39 cellular contexts compared by ENCODE assay signal in the genomic region with DNA sequence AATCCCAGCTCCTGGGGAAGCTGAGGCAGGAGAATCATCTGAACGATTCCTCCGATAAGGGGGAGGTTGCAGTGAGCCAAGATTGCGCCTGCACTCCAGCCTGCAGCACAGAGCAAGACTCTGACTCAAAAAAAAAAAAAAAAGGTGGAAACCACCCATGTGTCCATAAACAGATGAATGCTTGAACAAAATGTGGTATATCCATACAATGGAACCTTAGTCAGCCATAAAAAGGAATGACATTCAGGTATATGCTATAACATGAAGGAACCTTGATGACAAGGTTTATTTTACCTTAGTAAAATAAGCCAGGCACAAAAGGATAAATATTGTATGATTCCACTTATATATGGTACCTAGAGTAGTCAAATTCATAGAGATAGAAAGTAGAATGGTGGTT. TPM values are rescaled to one million over a fixed set of nuclear protein-coding genes. Genes with fewer than 3 reads are reported as not detected.
"Had no signal": no experiment of that assay in that cellular context is flagged by ENCODE, and none has a peak within 500 bp of the region (broad histone marks: within the 10 kb centered on the region; RNA-seq: fewer than 3 reads in every experiment).

No MANE protein-coding gene starts in this region.

- H3K9me3 ChIP-seq: adrenal gland, ascending aorta, body of pancreas, breast epithelium had no signal

- H3K36me3 ChIP-seq: adrenal gland, ascending aorta, brain microvascular endothelial cell, breast epithelium, cardiac muscle cell had no signal

- H3K4me3 Mint-ChIP-seq: activated naive CD4-positive, alpha-beta T cell treated with anti-CD3 and anti-CD28 coated beads, Interleukin-2, amount 10 ng/mL, durations not matched to agents 7 days and 5 days; activated naive CD8-positive, alpha-beta T cell; activated naive CD8-positive, alpha-beta T cell treated with anti-CD3 and anti-CD28 coated beads for 36 hours; activated naive CD8-positive, alpha-beta T cell treated with anti-CD3 and anti-CD28 coated beads, Interleukin-2, amount 10 ng/mL, durations not matched to agents 7 days and 5 days; activated naive CD8-positive, alpha-beta T cell treated with anti-CD3 and anti-CD28 coated beads, Interleukin-2, amount 50 U/mL, for 24 hours; activated T-cell treated with anti-CD3 and anti-CD28 coated beads, Interleukin-2, amount 50 U/mL, for 24 hours; activated T-cell treated with anti-CD3 and anti-CD28 coated beads, Interleukin-2, amount 50 U/mL, for 4 hours; activated T-cell treated with anti-CD3 and anti-CD28 coated beads, Interleukin-2, amount 50 U/mL, for 72 hours; activated T-helper 1 cell treated with anti-CD3 and anti-CD28 coated beads, Interleukin-12 subunit alpha, Interleukin-12 subunit beta, Interleukin-2, Interleukin-4 antibody, amounts not matched to agents 30 ng/mL and 10 ng/mL and 1 ng/mL, durations not matched to agents 14 hours and 24 hours and 36 hours; activated T-helper 17 cell treated with anti-CD3 and anti-CD28 coated beads, Interleukin-2, amount 50 U/mL, for 72 hours; brain; central memory CD8-positive, alpha-beta T cell had no signal

- H3K27ac ChIP-seq: adrenal gland, ascending aorta, body of pancreas, brain microvascular endothelial cell, breast epithelium, cardiac muscle cell had no signal

- DNase-seq: activated effector memory CD4-positive, alpha-beta T cell treated with anti-CD3 and anti-CD28 coated beads, Interleukin-2, amount 50 U/mL, for 16 hours; activated effector memory CD4-positive, alpha-beta T cell treated with Interleukin-2 at 50 U/mL for 16 hours; activated gamma-delta T cell; activated gamma-delta T cell treated with Interleukin-2 at 50 U/mL for 16 hours; activated naive CD4-positive, alpha-beta T cell; activated naive CD4-positive, alpha-beta T cell treated with anti-CD3 and anti-CD28 coated beads, Interleukin-2, amount 10 ng/mL, durations not matched to agents 7 days and 5 days; activated naive CD4-positive, alpha-beta T cell treated with anti-CD3 and anti-CD28 coated beads, Interleukin-2, amount 50 U/mL, for 16 hours; activated naive CD4-positive, alpha-beta T cell treated with Interleukin-2 at 50 U/mL for 16 hours; activated naive CD8-positive, alpha-beta T cell treated with anti-CD3 and anti-CD28 coated beads for 36 hours; activated naive CD8-positive, alpha-beta T cell treated with anti-CD3 and anti-CD28 coated beads, Interleukin-2, amount 10 ng/mL, durations not matched to agents 7 days and 5 days; activated naive CD8-positive, alpha-beta T cell treated with anti-CD3 and anti-CD28 coated beads, Interleukin-2, amount 50 U/mL, for 24 hours; activated T-cell treated with anti-CD3 and anti-CD28 coated beads, Interleukin-2, amount 50 U/mL, for 1 hour; activated T-cell treated with anti-CD3 and anti-CD28 coated beads, Interleukin-2, amount 50 U/mL, for 24 hours; activated T-cell treated with anti-CD3 and anti-CD28 coated beads, Interleukin-2, amount 50 U/mL, for 4 hours; activated T-cell treated with anti-CD3 and anti-CD28 coated beads, Interleukin-2, amount 50 U/mL, for 48 hours; activated T-cell treated with anti-CD3 and anti-CD28 coated beads, Interleukin-2, amount 50 U/mL, for 72 hours; adrenal gland; amniotic stem cell; amygdala; anterior cingulate cortex; aorta; body of pancreas; brain microvascular endothelial cell; caudate nucleus; central memory CD4-positive, alpha-beta T cell; cerebellar nuclear complex had no signal

- H3K9me3 Mint-ChIP-seq: activated naive CD4-positive, alpha-beta T cell treated with anti-CD3 and anti-CD28 coated beads, Interleukin-2, amount 10 ng/mL, durations not matched to agents 7 days and 5 days; activated naive CD4-positive, alpha-beta T cell treated with anti-CD3 and anti-CD28 coated beads, Interleukin-2, amount 50 U/mL, for 72 hours; activated naive CD8-positive, alpha-beta T cell treated with anti-CD3 and anti-CD28 coated beads, Interleukin-2, amount 10 ng/mL, durations not matched to agents 7 days and 5 days; activated naive CD8-positive, alpha-beta T cell treated with anti-CD3 and anti-CD28 coated beads, Interleukin-2, amount 50 U/mL, for 24 hours; activated T-cell treated with anti-CD3 and anti-CD28 coated beads, Interleukin-2, amount 50 U/mL, for 24 hours; activated T-cell treated with anti-CD3 and anti-CD28 coated beads, Interleukin-2, amount 50 U/mL, for 4 hours; activated T-cell treated with anti-CD3 and anti-CD28 coated beads, Interleukin-2, amount 50 U/mL, for 72 hours; activated T-helper 1 cell treated with anti-CD3 and anti-CD28 coated beads, Interleukin-12 subunit alpha, Interleukin-12 subunit beta, Interleukin-2, Interleukin-4 antibody, amounts not matched to agents 30 ng/mL and 10 ng/mL and 1 ng/mL, durations not matched to agents 14 hours and 24 hours and 36 hours; activated T-helper 17 cell treated with anti-CD3 and anti-CD28 coated beads, Interleukin-2, amount 50 U/mL, for 72 hours; activated T-helper 2 cell treated with anti-CD3 and anti-CD28 coated beads, Interferon-gamma antibody, Interleukin-2, Interleukin-4, amounts not matched to agents 10 μg/mL and 5 μg/mL and 100 μg/mL, durations not matched to agents 14 hours and 24 hours and 36 hours; central memory CD8-positive, alpha-beta T cell had no signal

- H3K27ac Mint-ChIP-seq: activated naive CD4-positive, alpha-beta T cell treated with anti-CD3 and anti-CD28 coated beads, Interleukin-2, amount 10 ng/mL, durations not matched to agents 7 days and 5 days; activated naive CD4-positive, alpha-beta T cell treated with anti-CD3 and anti-CD28 coated beads, Interleukin-2, amount 50 U/mL, for 72 hours; activated naive CD8-positive, alpha-beta T cell; activated naive CD8-positive, alpha-beta T cell treated with anti-CD3 and anti-CD28 coated beads for 36 hours; activated naive CD8-positive, alpha-beta T cell treated with anti-CD3 and anti-CD28 coated beads, Interleukin-2, amount 10 ng/mL, durations not matched to agents 7 days and 5 days; activated naive CD8-positive, alpha-beta T cell treated with anti-CD3 and anti-CD28 coated beads, Interleukin-2, amount 50 U/mL, for 24 hours; activated T-cell treated with anti-CD3 and anti-CD28 coated beads, Interleukin-2, amount 50 U/mL, for 24 hours; activated T-cell treated with anti-CD3 and anti-CD28 coated beads, Interleukin-2, amount 50 U/mL, for 72 hours; activated T-helper 1 cell treated with anti-CD3 and anti-CD28 coated beads, Interleukin-12 subunit alpha, Interleukin-12 subunit beta, Interleukin-2, Interleukin-4 antibody, amounts not matched to agents 30 ng/mL and 10 ng/mL and 1 ng/mL, durations not matched to agents 14 hours and 24 hours and 36 hours; activated T-helper 17 cell treated with anti-CD3 and anti-CD28 coated beads, Interleukin-2, amount 50 U/mL, for 72 hours; activated T-helper 2 cell treated with anti-CD3 and anti-CD28 coated beads, Interferon-gamma antibody, Interleukin-2, Interleukin-4, amounts not matched to agents 10 μg/mL and 5 μg/mL and 100 μg/mL, durations not matched to agents 14 hours and 24 hours and 36 hours; brain had no signal

- H3K4me1 ChIP-seq: adrenal gland, ascending aorta had no signal

- ATAC-seq: activated naive CD4-positive, alpha-beta T cell treated with anti-CD3 and anti-CD28 coated beads, Interleukin-2, amount 50 U/mL, for 72 hours; activated naive CD8-positive, alpha-beta T cell treated with anti-CD3 and anti-CD28 coated beads, Interleukin-2, amount 50 U/mL, for 24 hours; activated T-cell treated with anti-CD3 and anti-CD28 coated beads, Interleukin-2, amount 50 U/mL, for 4 hours; activated T-cell treated with anti-CD3 and anti-CD28 coated beads, Interleukin-2, amount 50 U/mL, for 72 hours; activated T-helper 17 cell treated with anti-CD3 and anti-CD28 coated beads, Interleukin-2, amount 50 U/mL, for 72 hours; body of pancreas had no signal

- H3K4me1 Mint-ChIP-seq: activated T-helper 17 cell treated with anti-CD3 and anti-CD28 coated beads, Interleukin-2, amount 50 U/mL, for 72 hours had no signal

- H3K36me3 Mint-ChIP-seq: activated naive CD4-positive, alpha-beta T cell treated with anti-CD3 and anti-CD28 coated beads, Interleukin-2, amount 50 U/mL, for 72 hours; activated naive CD8-positive, alpha-beta T cell had no signal

- H3K4me3 ChIP-seq: adrenal gland, ascending aorta, body of pancreas, breast epithelium, cardiac muscle cell had no signal

RNA-seq across cellular contexts. Expression of a gene that starts 2.9 kb away (rescaled TPM):
- total RNA-seq: activated naive CD8-positive, alpha-beta T cell treated with anti-CD3 and anti-CD28 coated beads, Interleukin-2, amount 10 ng/mL, durations not matched to agents 7 days and 5 days; adrenal gland; aorta; ascending aorta; body of pancreas; bronchial epithelial cell; cardiac septum; cerebellum had no signal
- polyA plus RNA-seq: aorta had no signal
